ENCODE assay signal across 9 cellular contexts in the genomic region with DNA sequence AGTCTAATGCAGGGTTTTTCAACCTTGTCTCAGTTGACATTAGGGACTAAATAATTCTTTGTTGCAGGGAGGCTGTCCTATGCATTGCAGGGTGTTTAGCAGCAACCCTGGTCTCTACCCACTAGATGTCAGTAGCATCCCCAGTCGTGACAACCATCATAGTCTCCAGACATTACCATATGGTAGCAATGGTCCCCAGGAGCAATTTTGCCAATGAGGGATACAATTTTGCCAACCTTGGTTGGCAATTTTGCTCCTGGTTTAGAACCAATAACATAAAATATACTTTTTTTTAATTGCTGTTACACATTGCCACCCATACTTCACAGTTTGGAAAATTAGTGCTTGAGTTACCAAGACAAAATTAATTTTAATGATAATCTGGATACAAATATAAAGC. TPM values are rescaled to one million over a fixed set of nuclear protein-coding genes. Genes with fewer than 3 reads are reported as not detected.
A peak's percentile ranks its signal among the peaks of the same experiment; 100 is the strongest.
DNase-seq lines count a peak whose midpoint lies in the region; ATAC-seq and TF ChIP-seq lines count a peak whose summit lies in the region.
"Had no signal": no experiment of that assay in that cellular context is flagged by ENCODE, and none has a peak within 500 bp of the region (broad histone marks: within the 10 kb centered on the region; RNA-seq: fewer than 3 reads in every experiment).

No MANE protein-coding gene starts in this region.

- WGBS in esophagus squamous epithelium, 2 donors, result 0 to 9% methylated on average over 1 of the region's 1 CpG

- H3K27me3 Mint-ChIP-seq in T-helper 17 cell (peaks cover 43% of the 10 kb centered on the region), neural crest cell (ENCODE audit: low read depth) (peaks cover 21% of the 10 kb centered on the region)

- DNase-seq in stimulated activated CD4-positive, alpha-beta T cell treated with anti-CD3 and anti-CD28 coated beads, Interleukin-4, amount 100 ng/mL, for 24 hours, result peak; percentile 30
- DNase-seq in stimulated activated CD4-positive, alpha-beta T cell treated with anti-CD3 and anti-CD28 coated beads, Interleukin-2, amount 100 ng/mL, for 48 hours, result no peak
- DNase-seq in HT1080 (ENCODE audit: low read depth), result peak; percentile 63
- no peak for DNase-seq in T-helper 17 cell
- no peak for DNase-seq in esophagus squamous epithelium (lab: John Stamatoyannopoulos, UW)
- peak; percentile 18 for DNase-seq in neural crest cell (ENCODE audit: low read depth, low spot score)
- DNase-seq in activated gamma-delta T cell (lab: John Stamatoyannopoulos, UW), result no peak

- H3K4me3 ChIP-seq in esophagus squamous epithelium, result no peak overlapping the region

- H3K27ac ChIP-seq in esophagus squamous epithelium, result no peak overlapping the region

- H3K4me3 Mint-ChIP-seq in T-helper 17 cell, result no peak overlapping the region
- H3K4me3 Mint-ChIP-seq in neural crest cell, result no peak overlapping the region
- H3K4me3 Mint-ChIP-seq: natural killer cell treated with Interleukin-12 subunit alpha and Interleukin-12 subunit beta and Interleukin-15 and Interleukin-18, amount 100 ng/mL, for 72 hours had no signal

- H3K27ac Mint-ChIP-seq in T-helper 17 cell, result no peak overlapping the region
- no peak overlapping the region for H3K27ac Mint-ChIP-seq in neural crest cell (ENCODE audit: unreplicated experiment)
- H3K27ac Mint-ChIP-seq: natural killer cell treated with Interleukin-12 subunit alpha and Interleukin-12 subunit beta and Interleukin-15 and Interleukin-18, amount 100 ng/mL, for 72 hours had no signal

- H3K27me3 ChIP-seq in esophagus squamous epithelium, result peaks cover 0 to 11% (median 0%) of the 10 kb centered on the region in 4 donors

- H3K4me1 Mint-ChIP-seq in T-helper 17 cell, result peaks cover 2% of the 10 kb centered on the region
- no peaks in the 10 kb centered on the region for H3K4me1 Mint-ChIP-seq in neural crest cell

- no peaks in the 10 kb centered on the region for H3K9me3 Mint-ChIP-seq in neural crest cell
- H3K9me3 Mint-ChIP-seq: natural killer cell treated with Interleukin-12 subunit alpha and Interleukin-12 subunit beta and Interleukin-15 and Interleukin-18, amount 100 ng/mL, for 72 hours had no signal

- intact Hi-C loops in esophagus squamous epithelium (cut with DNase I), result loop anchor here (5.0 to 10.0 kb wide), 3 partner anchors 74 to 301 kb away; a partner anchor contains a TSS

- TF ChIP-seq POLR2A in esophagus squamous epithelium (IDR thresholded peaks at IDR 0.05), result no peak

- no peaks in the 10 kb centered on the region for H3K36me3 ChIP-seq in esophagus squamous epithelium

- ATAC-seq in GM21717 (IDR thresholded peaks at IDR 0.05; ENCODE audit: unreplicated experiment) (peak; percentile 89), T-helper 17 cell (peak; percentile 88)

- peaks cover under 1 to 28% (median 4%) of the 10 kb centered on the region in 3 donors for H3K4me1 ChIP-seq in esophagus squamous epithelium

- TF ChIP-seq CTCF in esophagus squamous epithelium (IDR thresholded peaks at IDR 0.05) (peak in 5 of 6 experiments; percentile 42 to 73 (median 51)), neural crest cell (conservative IDR thresholded peaks at IDR 0.05) (peak; percentile 75)

- H3K9me3 ChIP-seq in T-helper 17 cell (ENCODE audit: control insufficient read depth, low read length, poor library complexity, severe bottlenecking), result no peaks in the 10 kb centered on the region
- H3K9me3 ChIP-seq in esophagus squamous epithelium, result no peaks in the 10 kb centered on the region

- H3K36me3 Mint-ChIP-seq in T-helper 17 cell (ENCODE audit: low read depth) (no peaks in the 10 kb centered on the region), neural crest cell (ENCODE audit: low read depth) (no peaks in the 10 kb centered on the region)
- H3K36me3 Mint-ChIP-seq: natural killer cell treated with Interleukin-12 subunit alpha and Interleukin-12 subunit beta and Interleukin-15 and Interleukin-18, amount 100 ng/mL, for 72 hours had no signal

RNA-seq across cellular contexts. Expression of a gene that starts 6.0 kb away (rescaled TPM):
- not detected in 2 replicates for total RNA-seq in HT1080 (2014; rRNA removed; shearing (Covaris generic))
- not detected in 2 replicates for polyA plus RNA-seq in HT1080 (2015; cell fraction: cytosol; rRNA removed)
- not detected in 2 replicates for polyA plus RNA-seq in HT1080 (2015; cell fraction: nucleus; rRNA removed)
- total RNA-seq in T-helper 17 cell (1 to 10 TPM; 1.1 to 6.2 TPM), esophagus squamous epithelium (100 to 1,000 TPM in 1 of 4 donors, 10 to 100 TPM in 2, 1 to 10 TPM in 1; 8.0 to 122 (median 11.9) TPM), neural crest cell (not detected in 2 replicates)
- total RNA-seq: natural killer cell treated with Interleukin-12 subunit alpha and Interleukin-12 subunit beta and Interleukin-15 and Interleukin-18, amount 100 ng/mL, for 72 hours had no signal

Comparison
In these comparisons a context has a peak if more than half of its experiments do, and no peak if none do; other contexts are left out.
1. DNase-seq: peak in stimulated activated CD4-positive, alpha-beta T cell treated with anti-CD3 and anti-CD28 coated beads, Interleukin-4, amount 100 ng/mL, for 24 hours (single experiment), HT1080 (single experiment) and neural crest cell (single experiment); none in stimulated activated CD4-positive, alpha-beta T cell treated with anti-CD3 and anti-CD28 coated beads, Interleukin-2, amount 100 ng/mL, for 48 hours (0 of 2), T-helper 17 cell (0 of 3), esophagus squamous epithelium (single experiment) and activated gamma-delta T cell (single experiment).